In genomic region chr13:110340812-110341444, GRCh38 we compare ENCODE assay signal across 8 cellular contexts. TPM values are rescaled to one million over a fixed set of nuclear protein-coding genes. Genes with fewer than 3 reads are reported as not detected.
A peak's percentile ranks its signal among the peaks of the same experiment; 100 is the strongest.
DNase-seq lines count a peak whose midpoint lies in the region; TF ChIP-seq lines count a peak whose summit lies in the region.

No MANE protein-coding gene starts in this region.

- no peaks in the 10 kb centered on the region for H4K20me1 ChIP-seq in hepatocyte (ENCODE audit: insufficient read depth, poor library complexity, severe bottlenecking)

- H3K36me3 ChIP-seq in hepatocyte (replicated peaks; ENCODE audit: insufficient read depth, low read depth): no peaks in the 10 kb centered on the region

- peak overlapping the region; percentile 62 for H3K4me2 ChIP-seq in hepatocyte

- peaks cover 55% of the 10 kb centered on the region for H3K79me2 ChIP-seq in hepatocyte

- peak; percentile 40 for DNase-seq in Daoy (ENCODE audit: low read depth)
- peak; percentile 47 for DNase-seq in HT1080 (ENCODE audit: low read depth)
- DNase-seq in activated naive CD4-positive, alpha-beta T cell treated with Interleukin-2 at 50 U/mL for 16 hours: peak; percentile 20
- DNase-seq in hepatocyte (ENCODE audit: low spot score): peak; percentile 51
- peak; percentile 81 for DNase-seq in stimulated activated CD4-positive, alpha-beta T cell treated with anti-CD3 and anti-CD28 coated beads, Interleukin-15, amount 100 ng/mL, for 24 hours
- DNase-seq in GM13977 (ENCODE audit: low spot score): no peak
- no peak for DNase-seq in NCI-H1694 (lab: John Stamatoyannopoulos, UW)
- no peak for DNase-seq in type B pancreatic cell (ENCODE audit: extremely low spot score, unreplicated experiment)

- peaks cover 10% of the 10 kb centered on the region for H3K9me3 Mint-ChIP-seq in type B pancreatic cell

- TF ChIP-seq CTCF in hepatocyte (IDR thresholded peaks at IDR 0.05; ENCODE audit: poor library complexity) (no peak), GM13977 (IDR thresholded peaks at IDR 0.05; ENCODE audit: extremely low read depth, insufficient read depth, missing control alignments) (no peak), type B pancreatic cell (conservative IDR thresholded peaks at IDR 0.05) (no peak)

- no peaks in the 10 kb centered on the region for H3K27me3 ChIP-seq in hepatocyte

- peak overlapping the region; percentile 80 for H3K27ac ChIP-seq in hepatocyte

- H3K9me3 ChIP-seq in hepatocyte (ENCODE audit: low read depth): no peaks in the 10 kb centered on the region

- H2AFZ ChIP-seq in hepatocyte: no peak overlapping the region

- H3K27ac Mint-ChIP-seq in type B pancreatic cell: no peak overlapping the region

- no peaks in the 10 kb centered on the region for H3K27me3 Mint-ChIP-seq in type B pancreatic cell

- peaks cover 19% of the 10 kb centered on the region for H3K36me3 Mint-ChIP-seq in type B pancreatic cell

- no peak overlapping the region for H3K4me3 ChIP-seq in hepatocyte

- H3K9me2 ChIP-seq in hepatocyte (replicated peaks; ENCODE audit: insufficient read depth): no peaks in the 10 kb centered on the region

- 62% methylated on average over 19 of the region's 24 CpGs for WGBS in hepatocyte (ENCODE audit: low lambda C conversion rate, missing lambda C conversion rate)

- in situ Hi-C loops in GM13977 (cut with MboI; ENCODE audit: low pct_unique_long_range_greater_than_20kb, low sequenced_read_pairs, unreplicated experiment): no loop called here

- H3K4me3 Mint-ChIP-seq in type B pancreatic cell: no peak overlapping the region

- H3K4me1 ChIP-seq in hepatocyte (ENCODE audit: insufficient read depth): peaks cover 35% of the 10 kb centered on the region

- peaks cover 21% of the 10 kb centered on the region for H3K4me1 Mint-ChIP-seq in type B pancreatic cell (ENCODE audit: unreplicated experiment)

RNA-seq across cellular contexts. Expression of gene COL4A2, which starts 33.8 kb away (rescaled TPM):
- total RNA-seq in Daoy (2014; rRNA removed; shearing (Covaris generic)): 247 and 262 TPM in 2 replicates
- total RNA-seq in HT1080 (2014; rRNA removed; shearing (Covaris generic)): 219 and 244 TPM in 2 replicates
- polyA plus RNA-seq in HT1080 (2015; cell fraction: cytosol; rRNA removed): 93.0 and 97.2 TPM in 2 replicates
- polyA plus RNA-seq in HT1080 (2015; cell fraction: nucleus; rRNA removed): 1,050 and 1,175 TPM in 2 replicates
- 126 and 171 TPM in 2 replicates for total RNA-seq in hepatocyte
- polyA plus RNA-seq in hepatocyte: 220 and 221 TPM in 2 replicates
- 38.6 and 145 TPM in 2 replicates for total RNA-seq in type B pancreatic cell (ENCODE audit: low replicate concordance)

RNA-seq across cellular contexts. Expression of gene COL4A1, which starts 34.0 kb away (rescaled TPM):
- 257 and 261 TPM in 2 replicates for total RNA-seq in Daoy (2014; rRNA removed; shearing (Covaris generic))
- 146 and 150 TPM in 2 replicates for total RNA-seq in HT1080 (2014; rRNA removed; shearing (Covaris generic))
- polyA plus RNA-seq in HT1080 (2015; cell fraction: cytosol; rRNA removed): 99.2 and 107 TPM in 2 replicates
- polyA plus RNA-seq in HT1080 (2015; cell fraction: nucleus; rRNA removed): 764 and 863 TPM in 2 replicates
- total RNA-seq in hepatocyte: 223 and 269 TPM in 2 replicates
- polyA plus RNA-seq in hepatocyte: 138 and 140 TPM in 2 replicates
- 20.4 and 83.6 TPM in 2 replicates for total RNA-seq in type B pancreatic cell (ENCODE audit: low replicate concordance)

Comparison
In these comparisons a context has a peak if more than half of its experiments do, and no peak if none do; other contexts are left out.
1. DNase-seq: peak in Daoy (single experiment), HT1080 (single experiment), activated naive CD4-positive, alpha-beta T cell treated with Interleukin-2 at 50 U/mL for 16 hours (single experiment), hepatocyte (single experiment) and stimulated activated CD4-positive, alpha-beta T cell treated with anti-CD3 and anti-CD28 coated beads, Interleukin-15, amount 100 ng/mL, for 24 hours (single experiment); none in GM13977 (single experiment), NCI-H1694 (single experiment) and type B pancreatic cell (single experiment).